1 cellular context compared by ENCODE assay signal in genomic region chrX:85084770-85085393, GRCh38.
TF ChIP-seq lines count a peak whose summit lies in the region.

No MANE protein-coding gene starts in this region.

TF ChIP-seq in neural cell, 6 proteins besides CTCF, POLR2A, EP300 and RAD21 (continued from another document):
- TF ChIP-seq, protein P1, sequence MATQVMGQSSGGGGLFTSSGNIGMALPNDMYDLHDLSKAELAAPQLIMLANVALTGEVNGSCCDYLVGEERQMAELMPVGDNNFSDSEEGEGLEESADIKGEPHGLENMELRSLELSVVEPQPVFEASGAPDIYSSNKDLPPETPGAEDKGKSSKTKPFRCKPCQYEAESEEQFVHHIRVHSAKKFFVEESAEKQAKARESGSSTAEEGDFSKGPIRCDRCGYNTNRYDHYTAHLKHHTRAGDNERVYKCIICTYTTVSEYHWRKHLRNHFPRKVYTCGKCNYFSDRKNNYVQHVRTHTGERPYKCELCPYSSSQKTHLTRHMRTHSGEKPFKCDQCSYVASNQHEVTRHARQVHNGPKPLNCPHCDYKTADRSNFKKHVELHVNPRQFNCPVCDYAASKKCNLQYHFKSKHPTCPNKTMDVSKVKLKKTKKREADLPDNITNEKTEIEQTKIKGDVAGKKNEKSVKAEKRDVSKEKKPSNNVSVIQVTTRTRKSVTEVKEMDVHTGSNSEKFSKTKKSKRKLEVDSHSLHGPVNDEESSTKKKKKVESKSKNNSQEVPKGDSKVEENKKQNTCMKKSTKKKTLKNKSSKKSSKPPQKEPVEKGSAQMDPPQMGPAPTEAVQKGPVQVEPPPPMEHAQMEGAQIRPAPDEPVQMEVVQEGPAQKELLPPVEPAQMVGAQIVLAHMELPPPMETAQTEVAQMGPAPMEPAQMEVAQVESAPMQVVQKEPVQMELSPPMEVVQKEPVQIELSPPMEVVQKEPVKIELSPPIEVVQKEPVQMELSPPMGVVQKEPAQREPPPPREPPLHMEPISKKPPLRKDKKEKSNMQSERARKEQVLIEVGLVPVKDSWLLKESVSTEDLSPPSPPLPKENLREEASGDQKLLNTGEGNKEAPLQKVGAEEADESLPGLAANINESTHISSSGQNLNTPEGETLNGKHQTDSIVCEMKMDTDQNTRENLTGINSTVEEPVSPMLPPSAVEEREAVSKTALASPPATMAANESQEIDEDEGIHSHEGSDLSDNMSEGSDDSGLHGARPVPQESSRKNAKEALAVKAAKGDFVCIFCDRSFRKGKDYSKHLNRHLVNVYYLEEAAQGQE (IDR thresholded peaks at IDR 0.05; ENCODE audit: borderline replicate concordance) = no peak
